In the genomic region with DNA sequence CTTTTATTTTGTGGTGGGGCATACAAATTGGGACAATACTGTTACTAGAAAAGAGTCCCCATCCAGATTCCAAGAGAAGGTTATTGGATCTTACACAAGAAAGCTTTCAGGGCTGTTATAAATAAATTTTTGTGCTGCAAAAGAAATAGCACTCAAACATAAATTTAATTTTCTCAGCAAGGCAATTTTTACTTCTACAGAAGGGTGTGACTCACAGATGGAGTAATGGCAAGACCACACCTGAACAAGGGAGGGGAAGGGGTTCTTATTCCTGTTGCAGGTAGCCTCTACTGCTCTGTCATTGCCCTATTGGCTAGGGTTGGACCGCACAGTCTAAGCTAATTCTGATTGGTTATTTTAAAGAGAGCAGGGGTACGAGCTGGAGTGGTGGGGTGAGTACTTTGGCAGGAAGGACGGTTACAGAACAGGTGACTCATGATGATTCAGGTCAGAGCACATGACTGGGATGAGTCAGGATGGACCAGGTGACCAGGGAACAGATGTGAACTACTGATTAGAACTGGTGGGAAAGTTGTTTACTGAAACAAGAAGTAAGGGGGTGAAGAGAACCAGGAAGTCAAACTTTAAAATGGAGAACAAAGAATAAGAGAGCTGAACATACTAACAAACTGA, we compare ENCODE assay signal across 1 cellular context.
TF ChIP-seq lines count a peak whose summit lies in the region.

No MANE protein-coding gene starts in this region.

TF ChIP-seq in K562, 482 proteins besides CTCF, POLR2A, EP300 and RAD21 (continued from another document and continues in another):
- TF ChIP-seq CBX8 (IDR thresholded peaks at IDR 0.05; ENCODE audit: borderline replicate concordance, extremely low read depth, low read depth, low read length, poor library complexity, severe bottlenecking) (no peak), ZNF77 (CRISPR knock-in tag; IDR thresholded peaks at IDR 0.05) (no peak), GATA2 (CRISPR knock-in tag; IDR thresholded peaks at IDR 0.05) (no peak), FOSL1 (tag; conservative IDR thresholded peaks at IDR 0.05) (peak; percentile 97), RAD51 (IDR thresholded peaks at IDR 0.05; ENCODE audit: borderline replicate concordance, low read depth) (peak; percentile 49; the same call in 1 of the 2 replicates), MAFK (IDR thresholded peaks at IDR 0.05; ENCODE audit: low read length) (no peak), PTRF (tag; IDR thresholded peaks at IDR 0.05) (no peak), MYBL2 (IDR thresholded peaks at IDR 0.05; ENCODE audit: low read depth) (peak; percentile 32; the same call in 1 of the 2 replicates), MYBL2 (CRISPR knock-in tag; IDR thresholded peaks at IDR 0.05; ENCODE audit: borderline replicate concordance) (no peak), DPF2 (IDR thresholded peaks at IDR 0.05) (no peak), ZFP36 (IDR thresholded peaks at IDR 0.05; ENCODE audit: low read depth, low read length, partially characterized antibody) (no peak), SOX6 (IDR thresholded peaks at IDR 0.05) (no peak), JUND (IDR thresholded peaks at IDR 0.05; ENCODE audit: borderline replicate concordance, low read depth, low read length) (peak; percentile 63; the same call in 1 of the 2 replicates), JUND (tag; IDR thresholded peaks at IDR 0.05; ENCODE audit: borderline replicate concordance, low read depth, low read length) (peak; percentile 72; the same call in 2 of the 3 replicates), KAT8 (IDR thresholded peaks at IDR 0.05; ENCODE audit: low read depth) (no peak), PCBP2 (IDR thresholded peaks at IDR 0.05; ENCODE audit: low read depth, low read length, poor library complexity, severe bottlenecking) (no peak), RNF2 (IDR thresholded peaks at IDR 0.05) (no peak), RUNX1 (IDR thresholded peaks at IDR 0.05; ENCODE audit: low read depth) (no peak), EP400 (IDR thresholded peaks at IDR 0.05) (no peak), U2AF2 (optimal IDR thresholded peaks at IDR 0.05; ENCODE audit: low read depth, low read length) (no peak), PRPF4 (IDR thresholded peaks at IDR 0.05; ENCODE audit: insufficient read depth, low read depth, low read length, poor library complexity, severe bottlenecking) (no peak), PTBP1 (IDR thresholded peaks at IDR 0.05; ENCODE audit: low read depth, low read length) (no peak), KDM4B (IDR thresholded peaks at IDR 0.05; ENCODE audit: borderline replicate concordance in 2 of 2, low read depth in 1 of 2) (no peak), MCM3 (IDR thresholded peaks at IDR 0.05) (no peak), SMAD2 (IDR thresholded peaks at IDR 0.05; ENCODE audit: low read depth, low read length) (no peak), JUN (IDR thresholded peaks at IDR 0.05; ENCODE audit: borderline replicate concordance, low read depth, low read length) (peak; percentile 64; the same call in 1 of the 2 replicates), JUN (CRISPR knock-in tag; IDR thresholded peaks at IDR 0.05; ENCODE audit: borderline replicate concordance) (no peak), BCOR (IDR thresholded peaks at IDR 0.05) (no peak), HCFC1 (IDR thresholded peaks at IDR 0.05; ENCODE audit: low read depth, low read length) (no peak), THRAP3 (IDR thresholded peaks at IDR 0.05; ENCODE audit: borderline replicate concordance) (no peak), ZFX (CRISPR knock-in tag; IDR thresholded peaks at IDR 0.05) (no peak), NFE2 (IDR thresholded peaks at IDR 0.05; ENCODE audit: low read depth) (0 out of 2 replicates have a peak, but pooled peaks have one; percentile 5)
- TF ChIP-seq, protein P1, sequence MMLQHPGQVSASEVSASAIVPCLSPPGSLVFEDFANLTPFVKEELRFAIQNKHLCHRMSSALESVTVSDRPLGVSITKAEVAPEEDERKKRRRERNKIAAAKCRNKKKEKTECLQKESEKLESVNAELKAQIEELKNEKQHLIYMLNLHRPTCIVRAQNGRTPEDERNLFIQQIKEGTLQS (IDR thresholded peaks at IDR 0.05): peak; percentile 75
- TF ChIP-seq, protein P1 (CRISPR knock-in tag; conservative IDR thresholded peaks at IDR 0.05): no peak; the same call in 1 of the 2 replicates
- TF ChIP-seq, protein P2, sequence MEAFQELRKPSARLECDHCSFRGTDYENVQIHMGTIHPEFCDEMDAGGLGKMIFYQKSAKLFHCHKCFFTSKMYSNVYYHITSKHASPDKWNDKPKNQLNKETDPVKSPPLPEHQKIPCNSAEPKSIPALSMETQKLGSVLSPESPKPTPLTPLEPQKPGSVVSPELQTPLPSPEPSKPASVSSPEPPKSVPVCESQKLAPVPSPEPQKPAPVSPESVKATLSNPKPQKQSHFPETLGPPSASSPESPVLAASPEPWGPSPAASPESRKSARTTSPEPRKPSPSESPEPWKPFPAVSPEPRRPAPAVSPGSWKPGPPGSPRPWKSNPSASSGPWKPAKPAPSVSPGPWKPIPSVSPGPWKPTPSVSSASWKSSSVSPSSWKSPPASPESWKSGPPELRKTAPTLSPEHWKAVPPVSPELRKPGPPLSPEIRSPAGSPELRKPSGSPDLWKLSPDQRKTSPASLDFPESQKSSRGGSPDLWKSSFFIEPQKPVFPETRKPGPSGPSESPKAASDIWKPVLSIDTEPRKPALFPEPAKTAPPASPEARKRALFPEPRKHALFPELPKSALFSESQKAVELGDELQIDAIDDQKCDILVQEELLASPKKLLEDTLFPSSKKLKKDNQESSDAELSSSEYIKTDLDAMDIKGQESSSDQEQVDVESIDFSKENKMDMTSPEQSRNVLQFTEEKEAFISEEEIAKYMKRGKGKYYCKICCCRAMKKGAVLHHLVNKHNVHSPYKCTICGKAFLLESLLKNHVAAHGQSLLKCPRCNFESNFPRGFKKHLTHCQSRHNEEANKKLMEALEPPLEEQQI (IDR thresholded peaks at IDR 0.05): no peak
- TF ChIP-seq, protein P3, sequence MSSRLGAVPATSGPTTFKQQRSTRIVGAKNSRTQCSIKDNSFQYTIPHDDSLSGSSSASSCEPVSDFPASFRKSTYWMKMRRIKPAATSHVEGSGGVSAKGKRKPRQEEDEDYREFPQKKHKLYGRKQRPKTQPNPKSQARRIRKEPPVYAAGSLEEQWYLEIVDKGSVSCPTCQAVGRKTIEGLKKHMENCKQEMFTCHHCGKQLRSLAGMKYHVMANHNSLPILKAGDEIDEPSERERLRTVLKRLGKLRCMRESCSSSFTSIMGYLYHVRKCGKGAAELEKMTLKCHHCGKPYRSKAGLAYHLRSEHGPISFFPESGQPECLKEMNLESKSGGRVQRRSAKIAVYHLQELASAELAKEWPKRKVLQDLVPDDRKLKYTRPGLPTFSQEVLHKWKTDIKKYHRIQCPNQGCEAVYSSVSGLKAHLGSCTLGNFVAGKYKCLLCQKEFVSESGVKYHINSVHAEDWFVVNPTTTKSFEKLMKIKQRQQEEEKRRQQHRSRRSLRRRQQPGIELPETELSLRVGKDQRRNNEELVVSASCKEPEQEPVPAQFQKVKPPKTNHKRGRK (tag; IDR thresholded peaks at IDR 0.05): no peak
- TF ChIP-seq, protein P4, sequence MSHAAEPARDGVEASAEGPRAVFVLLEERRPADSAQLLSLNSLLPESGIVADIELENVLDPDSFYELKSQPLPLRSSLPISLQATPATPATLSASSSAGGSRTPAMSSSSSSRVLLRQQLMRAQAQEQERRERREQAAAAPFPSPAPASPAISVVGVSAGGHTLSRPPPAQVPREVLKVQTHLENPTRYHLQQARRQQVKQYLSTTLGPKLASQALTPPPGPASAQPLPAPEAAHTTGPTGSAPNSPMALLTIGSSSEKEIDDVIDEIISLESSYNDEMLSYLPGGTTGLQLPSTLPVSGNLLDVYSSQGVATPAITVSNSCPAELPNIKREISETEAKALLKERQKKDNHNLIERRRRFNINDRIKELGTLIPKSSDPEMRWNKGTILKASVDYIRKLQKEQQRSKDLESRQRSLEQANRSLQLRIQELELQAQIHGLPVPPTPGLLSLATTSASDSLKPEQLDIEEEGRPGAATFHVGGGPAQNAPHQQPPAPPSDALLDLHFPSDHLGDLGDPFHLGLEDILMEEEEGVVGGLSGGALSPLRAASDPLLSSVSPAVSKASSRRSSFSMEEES (CRISPR knock-in tag; IDR thresholded peaks at IDR 0.05): no peak
- TF ChIP-seq, protein P5, sequence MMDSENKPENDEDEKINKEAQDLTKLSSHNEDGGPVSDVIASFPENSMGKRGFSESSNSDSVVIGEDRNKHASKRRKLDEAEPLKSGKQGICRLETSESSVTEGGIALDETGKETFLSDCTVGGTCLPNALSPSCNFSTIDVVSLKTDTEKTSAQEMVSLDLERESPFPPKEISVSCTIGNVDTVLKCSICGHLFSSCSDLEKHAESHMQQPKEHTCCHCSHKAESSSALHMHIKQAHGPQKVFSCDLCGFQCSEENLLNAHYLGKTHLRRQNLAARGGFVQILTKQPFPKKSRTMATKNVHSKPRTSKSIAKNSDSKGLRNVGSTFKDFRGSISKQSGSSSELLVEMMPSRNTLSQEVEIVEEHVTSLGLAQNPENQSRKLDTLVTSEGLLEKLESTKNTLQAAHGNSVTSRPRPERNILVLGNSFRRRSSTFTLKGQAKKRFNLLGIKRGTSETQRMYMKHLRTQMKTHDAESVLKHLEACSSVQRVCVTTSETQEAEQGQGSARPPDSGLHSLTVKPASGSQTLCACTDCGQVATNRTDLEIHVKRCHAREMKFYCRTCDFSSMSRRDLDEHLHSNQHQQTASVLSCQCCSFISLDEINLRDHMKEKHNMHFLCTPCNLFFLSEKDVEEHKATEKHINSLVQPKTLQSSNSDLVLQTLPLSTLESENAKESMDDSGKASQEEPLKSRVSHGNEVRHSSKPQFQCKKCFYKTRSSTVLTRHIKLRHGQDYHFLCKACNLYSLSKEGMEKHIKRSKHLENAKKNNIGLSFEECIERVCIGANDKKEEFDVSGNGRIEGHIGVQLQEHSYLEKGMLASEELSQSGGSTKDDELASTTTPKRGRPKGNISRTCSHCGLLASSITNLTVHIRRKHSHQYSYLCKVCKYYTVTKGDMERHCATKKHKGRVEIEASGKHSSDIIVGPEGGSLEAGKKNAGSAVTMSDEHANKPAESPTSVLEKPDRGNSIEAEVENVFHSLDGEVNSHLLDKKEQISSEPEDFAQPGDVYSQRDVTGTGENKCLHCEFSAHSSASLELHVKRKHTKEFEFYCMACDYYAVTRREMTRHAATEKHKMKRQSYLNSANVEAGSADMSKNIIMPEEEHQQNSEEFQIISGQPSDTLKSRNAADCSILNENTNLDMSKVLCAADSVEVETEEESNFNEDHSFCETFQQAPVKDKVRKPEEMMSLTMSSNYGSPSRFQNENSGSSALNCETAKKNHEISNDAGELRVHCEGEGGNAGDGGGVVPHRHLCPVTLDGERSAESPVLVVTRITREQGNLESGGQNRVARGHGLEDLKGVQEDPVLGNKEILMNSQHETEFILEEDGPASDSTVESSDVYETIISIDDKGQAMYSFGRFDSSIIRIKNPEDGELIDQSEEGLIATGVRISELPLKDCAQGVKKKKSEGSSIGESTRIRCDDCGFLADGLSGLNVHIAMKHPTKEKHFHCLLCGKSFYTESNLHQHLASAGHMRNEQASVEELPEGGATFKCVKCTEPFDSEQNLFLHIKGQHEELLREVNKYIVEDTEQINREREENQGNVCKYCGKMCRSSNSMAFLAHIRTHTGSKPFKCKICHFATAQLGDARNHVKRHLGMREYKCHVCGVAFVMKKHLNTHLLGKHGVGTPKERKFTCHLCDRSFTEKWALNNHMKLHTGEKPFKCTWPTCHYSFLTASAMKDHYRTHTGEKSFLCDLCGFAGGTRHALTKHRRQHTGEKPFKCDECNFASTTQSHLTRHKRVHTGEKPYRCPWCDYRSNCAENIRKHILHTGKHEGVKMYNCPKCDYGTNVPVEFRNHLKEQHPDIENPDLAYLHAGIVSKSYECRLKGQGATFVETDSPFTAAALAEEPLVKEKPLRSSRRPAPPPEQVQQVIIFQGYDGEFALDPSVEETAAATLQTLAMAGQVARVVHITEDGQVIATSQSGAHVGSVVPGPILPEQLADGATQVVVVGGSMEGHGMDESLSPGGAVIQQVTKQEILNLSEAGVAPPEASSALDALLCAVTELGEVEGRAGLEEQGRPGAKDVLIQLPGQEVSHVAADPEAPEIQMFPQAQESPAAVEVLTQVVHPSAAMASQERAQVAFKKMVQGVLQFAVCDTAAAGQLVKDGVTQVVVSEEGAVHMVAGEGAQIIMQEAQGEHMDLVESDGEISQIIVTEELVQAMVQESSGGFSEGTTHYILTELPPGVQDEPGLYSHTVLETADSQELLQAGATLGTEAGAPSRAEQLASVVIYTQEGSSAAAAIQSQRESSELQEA (IDR thresholded peaks at IDR 0.05; ENCODE audit: low read depth): no peak
- TF ChIP-seq, protein P6, sequence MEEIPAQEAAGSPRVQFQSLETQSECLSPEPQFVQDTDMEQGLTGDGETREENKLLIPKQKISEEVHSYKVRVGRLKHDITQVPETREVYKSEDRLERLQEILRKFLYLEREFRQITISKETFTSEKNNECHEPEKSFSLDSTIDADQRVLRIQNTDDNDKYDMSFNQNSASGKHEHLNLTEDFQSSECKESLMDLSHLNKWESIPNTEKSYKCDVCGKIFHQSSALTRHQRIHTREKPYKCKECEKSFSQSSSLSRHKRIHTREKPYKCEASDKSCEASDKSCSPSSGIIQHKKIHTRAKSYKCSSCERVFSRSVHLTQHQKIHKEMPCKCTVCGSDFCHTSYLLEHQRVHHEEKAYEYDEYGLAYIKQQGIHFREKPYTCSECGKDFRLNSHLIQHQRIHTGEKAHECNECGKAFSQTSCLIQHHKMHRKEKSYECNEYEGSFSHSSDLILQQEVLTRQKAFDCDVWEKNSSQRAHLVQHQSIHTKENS (CRISPR knock-in tag; IDR thresholded peaks at IDR 0.05): no peak
- TF ChIP-seq, protein P7, sequence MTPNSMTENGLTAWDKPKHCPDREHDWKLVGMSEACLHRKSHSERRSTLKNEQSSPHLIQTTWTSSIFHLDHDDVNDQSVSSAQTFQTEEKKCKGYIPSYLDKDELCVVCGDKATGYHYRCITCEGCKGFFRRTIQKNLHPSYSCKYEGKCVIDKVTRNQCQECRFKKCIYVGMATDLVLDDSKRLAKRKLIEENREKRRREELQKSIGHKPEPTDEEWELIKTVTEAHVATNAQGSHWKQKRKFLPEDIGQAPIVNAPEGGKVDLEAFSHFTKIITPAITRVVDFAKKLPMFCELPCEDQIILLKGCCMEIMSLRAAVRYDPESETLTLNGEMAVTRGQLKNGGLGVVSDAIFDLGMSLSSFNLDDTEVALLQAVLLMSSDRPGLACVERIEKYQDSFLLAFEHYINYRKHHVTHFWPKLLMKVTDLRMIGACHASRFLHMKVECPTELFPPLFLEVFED (CRISPR knock-in tag; conservative IDR thresholded peaks at IDR 0.05): no peak
- TF ChIP-seq, protein P8, sequence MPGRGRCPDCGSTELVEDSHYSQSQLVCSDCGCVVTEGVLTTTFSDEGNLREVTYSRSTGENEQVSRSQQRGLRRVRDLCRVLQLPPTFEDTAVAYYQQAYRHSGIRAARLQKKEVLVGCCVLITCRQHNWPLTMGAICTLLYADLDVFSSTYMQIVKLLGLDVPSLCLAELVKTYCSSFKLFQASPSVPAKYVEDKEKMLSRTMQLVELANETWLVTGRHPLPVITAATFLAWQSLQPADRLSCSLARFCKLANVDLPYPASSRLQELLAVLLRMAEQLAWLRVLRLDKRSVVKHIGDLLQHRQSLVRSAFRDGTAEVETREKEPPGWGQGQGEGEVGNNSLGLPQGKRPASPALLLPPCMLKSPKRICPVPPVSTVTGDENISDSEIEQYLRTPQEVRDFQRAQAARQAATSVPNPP (IDR thresholded peaks at IDR 0.05; ENCODE audit: borderline replicate concordance, insufficient read depth, insufficient read length): no peak
